17 cellular contexts compared by ENCODE assay signal in the genomic region with DNA sequence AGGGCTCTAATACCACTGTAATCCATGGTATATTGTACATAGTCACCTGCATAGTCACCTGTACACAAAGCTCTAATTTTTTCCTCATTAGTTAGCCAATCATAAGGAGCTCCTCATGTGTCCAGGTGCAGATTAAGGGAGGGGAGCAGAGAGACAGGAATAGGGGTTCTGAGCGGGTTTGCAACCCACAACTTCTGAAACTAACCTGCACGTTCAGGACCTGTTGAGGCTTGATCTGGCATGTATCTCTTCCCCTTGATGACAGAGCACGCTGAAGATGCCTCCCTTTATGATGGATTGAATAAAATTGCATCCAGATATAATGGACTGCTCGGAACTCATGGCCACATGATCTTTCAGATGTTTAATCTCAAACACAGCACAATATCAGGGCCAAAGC.
DNase-seq lines count a peak whose midpoint lies in the region; FAIRE-seq and TF ChIP-seq lines count a peak whose summit lies in the region.
"Had no signal": no experiment of that assay in that cellular context is flagged by ENCODE, and none has a peak within 500 bp of the region (broad histone marks: within the 10 kb centered on the region; RNA-seq: fewer than 3 reads in every experiment).

No MANE protein-coding gene starts in this region.

- intact Hi-C loops in mammary epithelial cell (cut with micrococcal nuclease) (loop anchor here (10.0 kb wide), 1 partner anchor 217 kb away; no protein-coding TSS in a partner anchor), breast epithelium (cut with DNase I; ENCODE audit: low total_unique reads) (no loop called here)

- H2AK5ac ChIP-seq in H1 (ENCODE audit: low read depth, low read length), result no peak overlapping the region

- TF ChIP-seq CTCF in mammary epithelial cell (conservative IDR thresholded peaks at IDR 0.05 in 1 of 2, IDR thresholded peaks at IDR 0.05 in 1 of 2; ENCODE audit: extremely low read depth in 1 of 2, insufficient read depth in 1 of 2, low read depth in 1 of 2, low read length in 2 of 2) (no peak), breast epithelium (IDR thresholded peaks at IDR 0.05) (no peak), H1 (IDR thresholded peaks at IDR 0.05; ENCODE audit: control extremely low read depth in 1 of 3, insufficient read depth in 1 of 3, low read depth in 1 of 3, low read length in 3 of 3) (no peak), keratinocyte (optimal IDR thresholded peaks at IDR 0.05 in 1 of 3, IDR thresholded peaks at IDR 0.05 in 1 of 3, conservative IDR thresholded peaks at IDR 0.05 in 1 of 3; ENCODE audit: extremely low read depth in 1 of 3, insufficient read depth in 2 of 3, low read length in 3 of 3) (no peak)

- H3K9me1 ChIP-seq in keratinocyte (ENCODE audit: control insufficient read depth, extremely low read depth, insufficient read depth, low read length), result no peaks in the 10 kb centered on the region

- H3K9ac ChIP-seq in mammary epithelial cell (ENCODE audit: insufficient read depth, low read length), result no peak overlapping the region
- no peak overlapping the region for H3K9ac ChIP-seq in H1 (replicated peaks in 1 of 4; ENCODE audit: extremely low read depth in 1 of 4, low read depth in 3 of 4, low read length in 3 of 4)
- H3K9ac ChIP-seq in keratinocyte (ENCODE audit: control insufficient read depth, extremely low read depth, insufficient read depth, low read length), result no peak overlapping the region

- no peaks in the 10 kb centered on the region for H3K9me3 ChIP-seq in mammary epithelial cell (replicated peaks; ENCODE audit: insufficient read depth, low read length)
- H3K9me3 ChIP-seq in breast epithelium, result no peaks in the 10 kb centered on the region
- no peaks in the 10 kb centered on the region for H3K9me3 ChIP-seq in H1 (ENCODE audit: insufficient read depth in 2 of 2, low read depth in 1 of 2, low read length in 1 of 2)
- H3K9me3 ChIP-seq in keratinocyte (ENCODE audit: control insufficient read depth, low read depth, low read length), result no peaks in the 10 kb centered on the region

- H4K8ac ChIP-seq in H1 (ENCODE audit: extremely low read depth, insufficient read depth, low read length), result no peak overlapping the region

- peak overlapping the region; percentile 2 for H2AFZ ChIP-seq in mammary epithelial cell (ENCODE audit: low read depth, low read length)
- H2AFZ ChIP-seq in H1 (ENCODE audit: low read length), result 0 out of 2 replicates have a peak overlapping the region, but pooled peaks have one; percentile 35
- no peak overlapping the region for H2AFZ ChIP-seq in keratinocyte (ENCODE audit: control insufficient read depth, low read length)

- no peak for TF ChIP-seq RAD21 in H1 (IDR thresholded peaks at IDR 0.05 in 1 of 2, conservative IDR thresholded peaks at IDR 0.05 in 1 of 2; ENCODE audit: low read depth in 2 of 2, low read length in 2 of 2)

- TF ChIP-seq EP300 in H1 (IDR thresholded peaks at IDR 0.05; ENCODE audit: borderline replicate concordance in 1 of 2, low read depth in 2 of 2, low read length in 2 of 2), result no peak

- H2BK120ac ChIP-seq in H1 (replicated peaks; ENCODE audit: low read depth, low read length), result no peak overlapping the region

- H3K23ac ChIP-seq in H1 (ENCODE audit: insufficient read length), result no peak overlapping the region

- no peak overlapping the region for H4K5ac ChIP-seq in H1 (ENCODE audit: insufficient read length, low read depth, low read length)

- peak; percentile 35 for DNase-seq in mammary epithelial cell
- DNase-seq in breast epithelium (ENCODE audit: low spot score in 2 of 2), result no peak
- DNase-seq in H1 (ENCODE audit: low read depth in 1 of 2, low spot score in 2 of 2), result no peak
- DNase-seq in keratinocyte (ENCODE audit: low read depth, low spot score), result peak; percentile 57
- DNase-seq in G401 (ENCODE audit: low spot score), result no peak
- DNase-seq in LoVo (ENCODE audit: low spot score), result no peak
- DNase-seq: 8988T; C1 segment of cervical spinal cord; Calu3; CD4-positive, alpha-beta memory T cell; COR-L47; DMS53; DMS79 treated with DMSO at 0.1 percent for 48 hours; GOT3; H7; HCEC 1CT had no signal

- in situ Hi-C loops in mammary epithelial cell (cut with MboI; ENCODE audit: low sequenced_read_pairs in 2 of 2), result no loop called here
- in situ Hi-C loops in G401 (cut with HindIII; ENCODE audit: low sequenced_read_pairs), result no loop called here

- no peak overlapping the region for H2BK12ac ChIP-seq in H1 (ENCODE audit: low read depth, low read length)

- H3K4me3 ChIP-seq in mammary epithelial cell (replicated peaks in 1 of 3; ENCODE audit: insufficient read depth in 1 of 3, low read depth in 2 of 3, low read length in 3 of 3) (no peak overlapping the region), breast epithelium (no peak overlapping the region), H1 (ENCODE audit: extremely low read depth in 1 of 4, insufficient read depth in 2 of 4, low read depth in 3 of 4, low read length in 4 of 4) (no peak overlapping the region), keratinocyte (ENCODE audit: control insufficient read depth in 2 of 3, extremely low read depth in 1 of 3, insufficient read depth in 2 of 3, low read depth in 1 of 3, low read length in 3 of 3) (no peak overlapping the region)

- no peak overlapping the region for H2BK15ac ChIP-seq in H1 (ENCODE audit: low read length)

- H3K56ac ChIP-seq in H1 (replicated peaks; ENCODE audit: insufficient read length, low read depth, low read length), result no peak overlapping the region

- H3K4ac ChIP-seq in H1 (replicated peaks; ENCODE audit: insufficient read length, low read depth, low read length), result no peak overlapping the region

- H3K27me3 ChIP-seq in mammary epithelial cell (ENCODE audit: insufficient read depth, low read length) (no peaks in the 10 kb centered on the region), breast epithelium (no peaks in the 10 kb centered on the region), H1 (replicated peaks in 1 of 4; ENCODE audit: control insufficient read depth in 3 of 4, extremely low read depth in 1 of 4, insufficient read depth in 3 of 4, low read length in 3 of 4) (no peaks in the 10 kb centered on the region), keratinocyte (ENCODE audit: control insufficient read depth, extremely low read depth, insufficient read depth, low read length) (no peaks in the 10 kb centered on the region)

- 21% methylated on average over 4 of the region's 4 CpGs for WGBS in mammary epithelial cell (ENCODE audit: low coverage, missing lambda C conversion rate)
- 88% methylated on average over 4 of the region's 4 CpGs; no CpG with 5 or more reads in 1 of the 2 experiments for WGBS in H1 (ENCODE audit: extremely low coverage in 1 of 2, insufficient coverage in 1 of 2, insufficient read length in 1 of 2, insufficient replicate concordance in 2 of 2, low coverage in 1 of 2, low lambda C conversion rate in 2 of 2, missing lambda C conversion rate in 1 of 2), 2 experiments

- H3K27ac ChIP-seq in mammary epithelial cell (ENCODE audit: insufficient read depth, low read depth, low read length), result no peak overlapping the region
- no peak overlapping the region for H3K27ac ChIP-seq in breast epithelium
- H3K27ac ChIP-seq in H1 (ENCODE audit: low read depth, low read length), result no peak overlapping the region
- no peak overlapping the region for H3K27ac ChIP-seq in keratinocyte (ENCODE audit: control insufficient read depth, insufficient read depth, low read length)

- H3K18ac ChIP-seq in H1 (ENCODE audit: extremely low read depth, low read length), result no peak overlapping the region

- dilution Hi-C loops in mammary epithelial cell (cut with HindIII; ENCODE audit: low sequenced_read_pairs) (no loop called here), keratinocyte (cut with MboI; ENCODE audit: extremely low pct_ligation_motif_present, low sequenced_read_pairs) (no loop called here)

- H3K4me2 ChIP-seq in mammary epithelial cell (ENCODE audit: insufficient read depth, low read depth, low read length), result no peak overlapping the region
- H3K4me2 ChIP-seq in H1 (ENCODE audit: insufficient read depth in 1 of 2, low read depth in 2 of 2, low read length in 2 of 2), result no peak overlapping the region
- H3K4me2 ChIP-seq in keratinocyte (ENCODE audit: control insufficient read depth, extremely low read depth, insufficient read depth, low read depth, low read length), result peak overlapping the region; percentile 27

- TF ChIP-seq POLR2A in breast epithelium (IDR thresholded peaks at IDR 0.05) (no peak), H1 (IDR thresholded peaks at IDR 0.05; ENCODE audit: control extremely low read depth in 1 of 2, low read depth in 2 of 2, low read length in 2 of 2) (no peak)

- POLR2A ChIA-PET in H1 (lab: Charles Lee; ENCODE audit: partially characterized antibody), result no interaction called here

- H3K36me3 ChIP-seq in mammary epithelial cell (ENCODE audit: insufficient read depth, low read length), result no peaks in the 10 kb centered on the region
- H3K36me3 ChIP-seq in breast epithelium, result no peaks in the 10 kb centered on the region
- no peaks in the 10 kb centered on the region for H3K36me3 ChIP-seq in H1 (ENCODE audit: control insufficient read depth in 2 of 4, insufficient read depth in 4 of 4, low read length in 3 of 4)
- H3K36me3 ChIP-seq in keratinocyte (ENCODE audit: control insufficient read depth in 2 of 2, extremely low read depth in 1 of 2, insufficient read depth in 2 of 2, low read length in 2 of 2), result no peaks in the 10 kb centered on the region

- no peak overlapping the region for H2BK5ac ChIP-seq in H1 (ENCODE audit: low read depth, low read length)

- CTCF ChIA-PET in mammary epithelial cell (lab: Charles Lee; ENCODE audit: low non-redundant PET) (no interaction called here), H1 (lab: Charles Lee; ENCODE audit: partially characterized antibody) (interaction anchor here (0.6 to 1.2 kb wide), 3 partner anchors 10 to 316 kb away, joined by 3 read pairs; no protein-coding TSS in a partner anchor)

- H3K14ac ChIP-seq in H1 (ENCODE audit: insufficient read length), result no peak overlapping the region

- H3K4me1 ChIP-seq in mammary epithelial cell (ENCODE audit: insufficient read depth, low read length) (peaks cover 30% of the 10 kb centered on the region), breast epithelium (no peaks in the 10 kb centered on the region), H1 (replicated peaks in 1 of 4; ENCODE audit: control insufficient read depth in 3 of 4, insufficient read depth in 4 of 4, low read length in 3 of 4) (peaks cover 0 to 7% (median 2%) of the 10 kb centered on the region in 4 experiments; a peak in 4 of 7 replicates), keratinocyte (ENCODE audit: control insufficient read depth, extremely low read depth, insufficient read depth, low read length) (peaks cover 24% of the 10 kb centered on the region)

- H4K20me1 ChIP-seq in mammary epithelial cell (ENCODE audit: insufficient read depth, low read length), result no peaks in the 10 kb centered on the region
- H4K20me1 ChIP-seq in H1 (replicated peaks in 1 of 2; ENCODE audit: control insufficient read depth in 1 of 2, insufficient read depth in 2 of 2, low read length in 2 of 2), result no peaks in the 10 kb centered on the region
- no peaks in the 10 kb centered on the region for H4K20me1 ChIP-seq in keratinocyte (ENCODE audit: control insufficient read depth, extremely low read depth, insufficient read depth, low read length)

- H3K23me2 ChIP-seq in H1 (ENCODE audit: low read depth, low read length), result peaks cover 2% of the 10 kb centered on the region; the same call in 1 of the 2 replicates

- H2BK20ac ChIP-seq in H1 (ENCODE audit: low read length), result no peak overlapping the region

- FAIRE-seq in H1 (lab: Jason Lieb, UNC), result no peak
- peak; percentile 93 for FAIRE-seq in keratinocyte (lab: Jason Lieb, UNC)
- FAIRE-seq: GM12892 had no signal

- H3K79me1 ChIP-seq in H1 (ENCODE audit: low read depth, low read length), result no peaks in the 10 kb centered on the region

- H3K79me2 ChIP-seq in mammary epithelial cell (ENCODE audit: insufficient read depth, low read length) (no peaks in the 10 kb centered on the region), H1 (ENCODE audit: control insufficient read depth in 1 of 2, insufficient read depth in 2 of 2, low read length in 2 of 2) (no peaks in the 10 kb centered on the region), keratinocyte (ENCODE audit: control insufficient read depth, insufficient read depth, low read length) (no peaks in the 10 kb centered on the region)

- H4K91ac ChIP-seq in H1 (replicated peaks; ENCODE audit: insufficient read length, low read length), result no peak overlapping the region

- no TSS peak for BruUV-seq in mammary epithelial cell (replicated peaks; lab: Mats Ljungman, UMichigan)

Comparison
In these comparisons a context has a peak if more than half of its experiments do, and no peak if none do; other contexts are left out.
1. DNase-seq: peak in mammary epithelial cell (single experiment) and keratinocyte (single experiment); none in breast epithelium (0 of 2), H1 (0 of 2), G401 (single experiment) and LoVo (single experiment).